ENCODE assay signal across 11 cellular contexts in genomic region chr1:183306317-183307042, GRCh38.
DNase-seq lines count a peak whose midpoint lies in the region; ATAC-seq, FAIRE-seq and TF ChIP-seq lines count a peak whose summit lies in the region.
"Had no signal": no experiment of that assay in that cellular context is flagged by ENCODE, and none has a peak within 500 bp of the region (broad histone marks: within the 10 kb centered on the region; RNA-seq: fewer than 3 reads in every experiment).

No MANE protein-coding gene starts in this region.

- no peak overlapping the region for H3K9ac ChIP-seq in K562 (ENCODE audit: insufficient read depth in 1 of 2, low read depth in 2 of 2, low read length in 2 of 2)

- no peaks in the 10 kb centered on the region for H3K9me1 ChIP-seq in K562 (ENCODE audit: control insufficient read depth, insufficient read depth, low read length)

- no peak for TF ChIP-seq RAD21 in K562 (CRISPR knock-in tag; conservative IDR thresholded peaks at IDR 0.05 in 1 of 2, IDR thresholded peaks at IDR 0.05 in 1 of 2)

- no peak overlapping the region for H3K27ac ChIP-seq in K562 (ENCODE audit: extremely low read depth, low read depth, low read length)
- H3K27ac ChIP-seq: SJSA1, upper lobe of left lung had no signal

- H2AFZ ChIP-seq in K562 (ENCODE audit: low read depth, low read length) = no peak overlapping the region

- no peaks in the 10 kb centered on the region for H3K4me1 ChIP-seq in K562 (replicated peaks in 1 of 2; ENCODE audit: control insufficient read depth in 2 of 2, insufficient read depth in 2 of 2, low read length in 2 of 2)
- H3K4me1 ChIP-seq: upper lobe of left lung had no signal

- in situ Hi-C loops in K562 (cut with MboI) = no loop called here

- peaks cover 10 to 22% of the 10 kb centered on the region in 2 experiments; a peak in 3 of 5 replicates for H3K27me3 ChIP-seq in K562 (ENCODE audit: control insufficient read depth in 2 of 2, insufficient read depth in 2 of 2, low read length in 2 of 2)
- H3K27me3 ChIP-seq: SJSA1, upper lobe of left lung had no signal

- no peak for FAIRE-seq in K562 (lab: Jason Lieb, UNC)
- FAIRE-seq: colon had no signal

- H3K4me3 ChIP-seq in K562 = no peak overlapping the region
- H3K4me3 ChIP-seq: SJSA1, upper lobe of left lung had no signal

- ATAC-seq in K562 = peak; percentile 70; the same call in 2 of the 3 replicates
- ATAC-seq in GM19455 (IDR thresholded peaks at IDR 0.05; ENCODE audit: unreplicated experiment) = no peak

- no peak for TF ChIP-seq EP300 in K562 (IDR thresholded peaks at IDR 0.05; ENCODE audit: low read length)

- DNase-seq in HuH-7.5 (ENCODE audit: low spot score) (peak; percentile 23), K562 (ENCODE audit: extremely low read depth in 1 of 4, low spot score in 3 of 4) (peak; percentile 9 to 35 (median 28)), neural crest cell (ENCODE audit: low read depth, low spot score) (no peak), putamen (ENCODE audit: low spot score) (no peak), NCI-H524 treated with DMSO at 0.1 percent for 48 hours (lab: John Stamatoyannopoulos, UW) (no peak)
- DNase-seq in activated T-cell treated with anti-CD3 and anti-CD28 coated beads, Interleukin-2, amount 50 U/mL, for 48 hours = no peak
- DNase-seq: upper lobe of left lung had no signal

- peaks cover 5% of the 10 kb centered on the region; the same call in 1 of the 2 replicates for H4K20me1 ChIP-seq in K562 (replicated peaks; ENCODE audit: control insufficient read depth, insufficient read depth, low read length)

- no peak for TF ChIP-seq POLR2A in K562 (conservative IDR thresholded peaks at IDR 0.05)

- H3K9me3 ChIP-seq in K562 (replicated peaks; ENCODE audit: control insufficient read depth, insufficient read depth, low read depth, low read length) = no peaks in the 10 kb centered on the region
- H3K9me3 ChIP-seq: SJSA1, upper lobe of left lung had no signal

- no peaks in the 10 kb centered on the region for H3K79me2 ChIP-seq in K562 (ENCODE audit: control insufficient read depth, insufficient read depth, low read length)

- BruUV-seq in K562 (replicated peaks; lab: Mats Ljungman, UMichigan) = no TSS peak

- POLR2A ChIA-PET in K562 (lab: Yijun Ruan, JAX) = interaction anchor here (1.0 to 1.3 kb wide), 2 partner anchors 13 to 17 kb away, joined by 3 to 4 read pairs; no protein-coding TSS in a partner anchor

- intact Hi-C loops in K562 (cut with micrococcal nuclease) = no loop called here

- no peaks in the 10 kb centered on the region for H3K36me3 ChIP-seq in K562 (ENCODE audit: control insufficient read depth, insufficient read depth, low read length)
- H3K36me3 ChIP-seq: SJSA1, upper lobe of left lung had no signal

- no peaks in the 10 kb centered on the region for H3K9me3 Mint-ChIP-seq in neural crest cell

- WGBS in K562 (ENCODE audit: insufficient coverage, low coverage, missing lambda C conversion rate) = 2% methylated on average over 5 of the region's 5 CpGs

- H3K4me3 Mint-ChIP-seq in neural crest cell = no peak overlapping the region

- H3K4me1 Mint-ChIP-seq in neural crest cell = peaks cover 24% of the 10 kb centered on the region

- no peak overlapping the region for H3K27ac Mint-ChIP-seq in neural crest cell (ENCODE audit: unreplicated experiment)

- CTCF ChIA-PET in K562 (lab: Yijun Ruan, JAX; ENCODE audit: low intra/inter-chr PET ratio) = no interaction called here

- H3K27me3 Mint-ChIP-seq in neural crest cell (ENCODE audit: low read depth) = no peaks in the 10 kb centered on the region

- H3K36me3 Mint-ChIP-seq in neural crest cell (ENCODE audit: low read depth) = no peaks in the 10 kb centered on the region

- peak; percentile 53 for TF ChIP-seq CTCF in GM12872 (IDR thresholded peaks at IDR 0.05; ENCODE audit: insufficient read depth, low read depth, low read length)
- TF ChIP-seq CTCF in K562 (IDR thresholded peaks at IDR 0.05 in 2 of 3, conservative IDR thresholded peaks at IDR 0.05 in 1 of 3; ENCODE audit: insufficient read depth in 2 of 3, low read depth in 1 of 3, low read length in 3 of 3) = peak; percentile 34 to 37 (median 35); a peak in 5 of 6 replicates
- TF ChIP-seq CTCF in neural crest cell (conservative IDR thresholded peaks at IDR 0.05) = peak; percentile 43

- H3K4me2 ChIP-seq in K562 (ENCODE audit: insufficient read depth, low read length) = no peak overlapping the region

TF ChIP-seq in K562, 482 proteins besides CTCF, POLR2A, EP300 and RAD21 (continues in another document):
- TF ChIP-seq CTCFL (IDR thresholded peaks at IDR 0.05; ENCODE audit: borderline replicate concordance, insufficient read depth, low read depth, low read length, poor library complexity, severe bottlenecking) (no peak), MYNN (IDR thresholded peaks at IDR 0.05) (no peak), MYNN (CRISPR knock-in tag; IDR thresholded peaks at IDR 0.05) (no peak), ZNF274 (IDR thresholded peaks at IDR 0.05; ENCODE audit: borderline replicate concordance, low read depth, low read length) (no peak), MLLT1 (IDR thresholded peaks at IDR 0.05) (no peak), NEUROD1 (IDR thresholded peaks at IDR 0.05; ENCODE audit: borderline replicate concordance, low read depth, low read length, partially characterized antibody) (no peak), ZNF511 (CRISPR knock-in tag; IDR thresholded peaks at IDR 0.05) (no peak), ZC3H11A (IDR thresholded peaks at IDR 0.05; ENCODE audit: low read depth, low read length) (no peak), ZNF830 (CRISPR knock-in tag; IDR thresholded peaks at IDR 0.05) (no peak), ZNF518B (CRISPR knock-in tag; IDR thresholded peaks at IDR 0.05) (no peak)

Comparison
In these comparisons a context has a peak if more than half of its experiments do, and no peak if none do; other contexts are left out.
1. DNase-seq: peak in HuH-7.5 (single experiment) and K562 (4 of 4); none in neural crest cell (single experiment), putamen (single experiment), activated T-cell treated with anti-CD3 and anti-CD28 coated beads, Interleukin-2, amount 50 U/mL, for 48 hours (0 of 2) and NCI-H524 treated with DMSO at 0.1 percent for 48 hours (single experiment).
2. Peak in every context shown above with its lines, with median percentiles within 50 percentile points of each other: CTCF ChIP-seq.